In genomic region chr17:42133461-42134041, GRCh38 we compare ENCODE assay signal across 8 cellular contexts. TPM values are rescaled to one million over a fixed set of nuclear protein-coding genes. Genes with fewer than 3 reads are reported as not detected.
A peak's percentile ranks its signal among the peaks of the same experiment; 100 is the strongest.
DNase-seq lines count a peak whose midpoint lies in the region; ATAC-seq and TF ChIP-seq lines count a peak whose summit lies in the region.

No MANE protein-coding gene starts in this region.

- H3K36me3 ChIP-seq in breast epithelium (peaks cover 6% of the 10 kb centered on the region), Karpas-422 (ENCODE audit: insufficient read depth, low read length) (peaks cover 14% of the 10 kb centered on the region), left lung (peaks cover 0 to 33% of the 10 kb centered on the region in 2 donors)

- H3K9ac ChIP-seq in Karpas-422 (ENCODE audit: low read length): peak overlapping the region; percentile 24; the same call in 1 of the 2 replicates

- H3K27ac ChIP-seq in breast epithelium: peak overlapping the region; percentile 62 to 70
- H3K27ac ChIP-seq in Karpas-422 (ENCODE audit: low read length): peak overlapping the region; percentile 91
- peak overlapping the region; percentile 84 to 90 for H3K27ac ChIP-seq in left lung

- H3K27me3 Mint-ChIP-seq in MCF 10A (ENCODE audit: insufficient read depth, unreplicated experiment): no peaks in the 10 kb centered on the region

- intact Hi-C loops in breast epithelium (cut with DNase I; ENCODE audit: low total_unique reads) (no loop called here), MCF 10A (cut with micrococcal nuclease) (no loop called here), left lung (cut with DNase I) (no loop called here)

- H2AFZ ChIP-seq in Karpas-422 (ENCODE audit: low read length): no peak overlapping the region

- CTCF ChIA-PET in MCF 10A (lab: Yijun Ruan, JAX): interaction anchor here (0.6 kb wide), 1 partner anchor 298 kb away, joined by 3 read pairs; no protein-coding TSS in a partner anchor

- no peaks in the 10 kb centered on the region for H3K9me2 ChIP-seq in Karpas-422 (replicated peaks; ENCODE audit: insufficient read depth, low read length)

- H3K27ac Mint-ChIP-seq in MCF 10A (ENCODE audit: low read depth, unreplicated experiment): no peak overlapping the region

- H3K4me3 Mint-ChIP-seq in MCF 10A (ENCODE audit: unreplicated experiment): no peak overlapping the region

- peaks cover 20% of the 10 kb centered on the region for H3K4me1 Mint-ChIP-seq in MCF 10A (ENCODE audit: insufficient read depth, unreplicated experiment)

- POLR2A ChIA-PET in MCF 10A (lab: Yijun Ruan, JAX): interaction anchor here (1.3 kb wide), 1 partner anchor 12 kb away, joined by 3 read pairs; the partner anchor contains the start of gene KAT2A

- ATAC-seq in left lung (peak; percentile 42), HG02571 (IDR thresholded peaks at IDR 0.05; ENCODE audit: unreplicated experiment) (no peak)

- no peaks in the 10 kb centered on the region for H3K9me3 Mint-ChIP-seq in MCF 10A (ENCODE audit: unreplicated experiment)

- no peak for TF ChIP-seq POLR2A in breast epithelium (IDR thresholded peaks at IDR 0.05)

- BruUV-seq in MCF 10A (replicated peaks; lab: Mats Ljungman, UMichigan): no TSS peak

- H3K4me3 ChIP-seq in breast epithelium: no peak overlapping the region
- peak overlapping the region; percentile 49 for H3K4me3 ChIP-seq in Karpas-422 (ENCODE audit: low read length)
- H3K4me3 ChIP-seq in left lung: no peak overlapping the region

- no peak for DNase-seq in breast epithelium (ENCODE audit: low spot score in 2 of 2)
- no peak for DNase-seq in MCF 10A (ENCODE audit: unreplicated experiment)
- peak; percentile 96 for DNase-seq in Karpas-422
- DNase-seq in activated CD4-positive, alpha-beta T cell treated with anti-CD3 and anti-CD28 coated beads, Interleukin-2, amount 50 U/mL, for 4 hours: peak; percentile 19 to 27
- no peak for DNase-seq in left lung
- no peak for DNase-seq in cerebellar nuclear complex (lab: John Stamatoyannopoulos, UW)
- no peak for DNase-seq in NCI-H446 treated with DMSO at 0.1 percent for 48 hours (lab: John Stamatoyannopoulos, UW)

- H4K20me1 ChIP-seq in Karpas-422 (ENCODE audit: insufficient read depth, low read depth, low read length): peaks cover 57% of the 10 kb centered on the region

- H3K4me1 ChIP-seq in breast epithelium: peaks cover 0 to 16% of the 10 kb centered on the region in 2 donors
- peaks cover 65% of the 10 kb centered on the region for H3K4me1 ChIP-seq in Karpas-422 (ENCODE audit: low read length)
- H3K4me1 ChIP-seq in left lung: peaks cover 52 to 95% of the 10 kb centered on the region in 2 donors

- H3K36me3 Mint-ChIP-seq in MCF 10A (ENCODE audit: insufficient read depth, unreplicated experiment): peaks cover 75% of the 10 kb centered on the region

- TF ChIP-seq CTCF in breast epithelium (IDR thresholded peaks at IDR 0.05) (no peak), MCF 10A (IDR thresholded peaks at IDR 0.05; ENCODE audit: unreplicated experiment) (no peak), left lung (IDR thresholded peaks at IDR 0.05) (no peak)

- peaks cover 80% of the 10 kb centered on the region for H3K79me2 ChIP-seq in Karpas-422 (ENCODE audit: low read length)

- H3K4me2 ChIP-seq in Karpas-422 (ENCODE audit: low read depth, low read length, poor library complexity, severe bottlenecking): peak overlapping the region; percentile 65

- no peaks in the 10 kb centered on the region for H3K9me3 ChIP-seq in breast epithelium
- H3K9me3 ChIP-seq in Karpas-422 (ENCODE audit: low read length): no peaks in the 10 kb centered on the region
- H3K9me3 ChIP-seq in left lung: no peaks in the 10 kb centered on the region

- H3K27me3 ChIP-seq in breast epithelium: no peaks in the 10 kb centered on the region
- no peaks in the 10 kb centered on the region for H3K27me3 ChIP-seq in Karpas-422 (ENCODE audit: low read length)
- no peaks in the 10 kb centered on the region for H3K27me3 ChIP-seq in left lung

RNA-seq across cellular contexts. Expression of gene HSPB9, which starts 10.9 kb away (rescaled TPM):
- total RNA-seq in breast epithelium (under 1 TPM in 1 of 3 donors, not detected in 2; 0.48 TPM), MCF 10A (2022) (not detected in 2 replicates), left lung (not detected)
- total RNA-seq in Karpas-422 (2014; rRNA removed; shearing (Covaris generic); ENCODE audit: low replicate concordance): 0.29 and 0.37 TPM in 2 replicates

RNA-seq across cellular contexts. Expression of gene KAT2A, which starts 12.4 kb away (rescaled TPM):
- total RNA-seq in breast epithelium (10 to 100 TPM; 22.7 to 55.8 (median 54.4) TPM), MCF 10A (2022) (37.4 and 44.6 TPM in 2 replicates), left lung (10 to 100 TPM; 39.9 to 46.8 TPM)
- total RNA-seq in Karpas-422 (2014; rRNA removed; shearing (Covaris generic); ENCODE audit: low replicate concordance): 26.7 and 34.6 TPM in 2 replicates

RNA-seq across cellular contexts. Expression of gene DHX58, which starts 21.0 kb away (rescaled TPM):
- total RNA-seq in breast epithelium: 10 to 100 TPM; 13.1 to 22.8 (median 13.4) TPM
- total RNA-seq in MCF 10A (2022): 2.8 and 4.2 TPM in 2 replicates
- 12.6 and 20.3 TPM in 2 replicates for total RNA-seq in Karpas-422 (2014; rRNA removed; shearing (Covaris generic); ENCODE audit: low replicate concordance)
- total RNA-seq in left lung: 10 to 100 TPM; 21.6 TPM

RNA-seq across cellular contexts. Expression of gene RAB5C, which starts 21.2 kb away (rescaled TPM):
- total RNA-seq in breast epithelium: 100 to 1,000 TPM; 114 to 146 (median 117) TPM
- 101 and 119 TPM in 2 replicates for total RNA-seq in MCF 10A (2022)
- total RNA-seq in Karpas-422 (2014; rRNA removed; shearing (Covaris generic); ENCODE audit: low replicate concordance): 56.9 and 59.5 TPM in 2 replicates
- total RNA-seq in left lung: 100 to 1,000 TPM; 139 to 188 TPM

RNA-seq across cellular contexts. Expression of gene ZNF385C, which starts 35.3 kb away (rescaled TPM):
- 1 to 10 TPM in 1 of 3 donors, under 1 TPM in 2; 0.48 to 1.0 (median 0.66) TPM for total RNA-seq in breast epithelium
- total RNA-seq in MCF 10A (2022): 0.26 and 0.44 TPM in 2 replicates
- not detected in 2 replicates for total RNA-seq in Karpas-422 (2014; rRNA removed; shearing (Covaris generic); ENCODE audit: low replicate concordance)
- under 1 TPM; 0.31 to 0.50 TPM for total RNA-seq in left lung

Comparison
In these comparisons a context has a peak if more than half of its experiments do, and no peak if none do; other contexts are left out.
1. DNase-seq: peak in Karpas-422 (single experiment) and activated CD4-positive, alpha-beta T cell treated with anti-CD3 and anti-CD28 coated beads, Interleukin-2, amount 50 U/mL, for 4 hours (2 of 2); none in breast epithelium (0 of 2), MCF 10A (single experiment), left lung (0 of 2), cerebellar nuclear complex (0 of 2) and NCI-H446 treated with DMSO at 0.1 percent for 48 hours (single experiment).
2. Peak in every context shown above with its lines, with median percentiles within 50 percentile points of each other: H3K27ac ChIP-seq.